Comparison of ENCODE assay signal across 9 cellular contexts in the genomic region with DNA sequence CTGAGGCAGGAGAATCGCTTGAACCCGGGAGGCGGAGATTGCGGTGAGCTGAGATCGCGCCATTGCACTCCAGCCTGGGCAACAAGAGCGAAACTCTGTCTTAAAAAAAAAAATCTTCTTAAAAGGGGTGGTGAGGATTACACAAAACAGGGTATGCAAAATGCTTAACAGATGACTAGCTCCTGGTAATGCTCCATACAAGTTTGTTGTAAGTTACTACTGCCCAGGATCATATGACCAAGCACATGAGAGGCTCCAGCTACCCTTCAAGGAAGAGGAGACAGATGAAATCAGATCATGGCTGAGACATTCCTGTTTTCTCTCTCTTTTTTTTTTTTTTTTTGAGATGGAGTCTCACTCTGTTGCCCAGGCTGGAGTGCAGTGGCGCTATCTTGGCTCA. TPM values are rescaled to one million over a fixed set of nuclear protein-coding genes. Genes with fewer than 3 reads are reported as not detected.
DNase-seq lines count a peak whose midpoint lies in the region; FAIRE-seq and TF ChIP-seq lines count a peak whose summit lies in the region.
"Not testable (repeated sequence)": the region's sequence is repeated elsewhere in the genome, so short reads cannot be mapped to it uniquely, and the experiment has no call there.
"Had no signal": no experiment of that assay in that cellular context is flagged by ENCODE, and none has a peak within 500 bp of the region (broad histone marks: within the 10 kb centered on the region; RNA-seq: fewer than 3 reads in every experiment).

No MANE protein-coding gene starts in this region.

- H3K27me3 Mint-ChIP-seq in IgD-negative memory B cell; astrocyte (ENCODE audit: low read depth, unreplicated experiment): not testable (repeated sequence)

- H3K9ac ChIP-seq in astrocyte (ENCODE audit: low read length), result not testable (repeated sequence)

- not testable (repeated sequence) for H4K20me1 ChIP-seq in astrocyte (ENCODE audit: insufficient read depth, low read length)

- intact Hi-C loops in spleen (cut with DNase I; ENCODE audit: low total_unique reads), result loop anchor here (5.0 kb wide), 1 partner anchor 145 kb away; no protein-coding TSS in a partner anchor

- H3K4me1 Mint-ChIP-seq in IgD-negative memory B cell, result peaks cover 16 to 26% (median 25%) of the 10 kb centered on the region in 3 donors
- H3K4me1 Mint-ChIP-seq in astrocyte (ENCODE audit: low read depth, unreplicated experiment), result not testable (repeated sequence)

- H3K4me3 Mint-ChIP-seq in IgD-negative memory B cell (peak overlapping the region in 3 of 4 donors; percentile 86 to 92 (median 92)), astrocyte (ENCODE audit: unreplicated experiment) (peak overlapping the region; percentile 60)

- H3K36me3 ChIP-seq in SJCRH30; astrocyte (ENCODE audit: insufficient read depth, low read length): not testable (repeated sequence)
- peaks cover 0 to 15% (median 9%) of the 10 kb centered on the region in 6 donors for H3K36me3 ChIP-seq in spleen

- not testable (repeated sequence) for H2AFZ ChIP-seq in astrocyte (ENCODE audit: low read depth, low read length)

- WGBS in spleen, 5 donors, result 80 to 97% (median 85%) methylated on average over 8 of the region's 8 CpGs

- not testable (repeated sequence) for H3K9me3 ChIP-seq in SJCRH30 (replicated peaks); astrocyte (ENCODE audit: insufficient read depth, low read depth, low read length); spleen

- peaks cover 22% of the 10 kb centered on the region for H3K79me2 ChIP-seq in astrocyte (ENCODE audit: insufficient read depth, low read length)

- H3K36me3 Mint-ChIP-seq in IgD-negative memory B cell; astrocyte (ENCODE audit: low read depth, unreplicated experiment): not testable (repeated sequence)

- TF ChIP-seq CTCF in astrocyte (IDR thresholded peaks at IDR 0.05; ENCODE audit: insufficient read depth, low read depth, low read length); spleen (IDR thresholded peaks at IDR 0.05 in 8 of 11, conservative IDR thresholded peaks at IDR 0.05 in 3 of 11): not testable (repeated sequence)

- not testable (repeated sequence) for TF ChIP-seq POLR2A in spleen (IDR thresholded peaks at IDR 0.05)

- H3K27ac ChIP-seq in SJCRH30 (peak overlapping the region; percentile 99), spleen (peak overlapping the region in 6 of 8 donors; percentile 84 to 96 (median 91))
- H3K27ac ChIP-seq in astrocyte (ENCODE audit: low read depth, low read length), result not testable (repeated sequence)

- H3K27ac Mint-ChIP-seq in IgD-negative memory B cell (peak overlapping the region; percentile 96 to 99 (median 97)), astrocyte (ENCODE audit: unreplicated experiment) (peak overlapping the region; percentile 89)

- not testable (repeated sequence) for FAIRE-seq in astrocyte (lab: Jason Lieb, UNC)

- H3K4me1 ChIP-seq in SJCRH30 (peaks cover 14% of the 10 kb centered on the region), astrocyte (ENCODE audit: insufficient read depth, low read length) (peaks cover 20% of the 10 kb centered on the region), spleen (peaks cover 38 to 88% (median 75%) of the 10 kb centered on the region in 6 donors)

- peak; percentile 63 for DNase-seq in AG08395 (ENCODE audit: low spot score)
- DNase-seq in EH (ENCODE audit: low read depth), result peak; percentile 57
- DNase-seq in SJCRH30, spleen: not testable (repeated sequence)
- DNase-seq in astrocyte (ENCODE audit: low read depth), result peak; percentile 52
- peak; percentile 50 for DNase-seq in fibroblast of the conjunctiva (ENCODE audit: low read depth)
- peak; percentile 47 for DNase-seq in myocyte (ENCODE audit: low read depth)

- not testable (repeated sequence) for H3K4me2 ChIP-seq in astrocyte (ENCODE audit: low read length)

- not testable (repeated sequence) for H3K27me3 ChIP-seq in SJCRH30; astrocyte (ENCODE audit: insufficient read depth, low read length); spleen (replicated peaks in 1 of 7)

- H3K9me3 Mint-ChIP-seq in IgD-negative memory B cell; astrocyte (ENCODE audit: unreplicated experiment): not testable (repeated sequence)

- H3K4me3 ChIP-seq in SJCRH30; astrocyte (ENCODE audit: insufficient read depth, low read depth, low read length); spleen: not testable (repeated sequence)

RNA-seq across cellular contexts. Expression of a gene that starts 2.5 kb away (rescaled TPM):
- polyA plus RNA-seq in IgD-negative memory B cell, result 21.6 TPM
- 8.7 and 10.9 TPM in 2 replicates for total RNA-seq in SJCRH30 (2014; rRNA removed; shearing (Covaris generic))
- total RNA-seq in astrocyte, result 12.3 and 13.9 TPM in 2 replicates
- 76.0 and 76.8 TPM in 2 replicates for total RNA-seq in myocyte
- 30.0 TPM for polyA plus RNA-seq in myocyte (2012)
- 10 to 100 TPM; 38.2 to 74.7 (median 54.7) TPM for total RNA-seq in spleen
- polyA plus RNA-seq in spleen, result 10 to 100 TPM; 16.2 to 41.3 (median 29.3) TPM

RNA-seq across cellular contexts. Expression of a gene that starts 11.8 kb away (rescaled TPM):
- polyA plus RNA-seq in IgD-negative memory B cell (not detected), spleen (under 1 TPM; 0.26 to 0.67 (median 0.28) TPM)
- 1.2 and 1.3 TPM in 2 replicates for total RNA-seq in SJCRH30 (2014; rRNA removed; shearing (Covaris generic))
- total RNA-seq in astrocyte (5.9 and 6.0 TPM in 2 replicates), myocyte (1.7 and 1.8 TPM in 2 replicates), spleen (1 to 10 TPM; 1.7 to 5.4 (median 3.1) TPM)
- 10.2 TPM for polyA plus RNA-seq in myocyte (2012)

RNA-seq across cellular contexts. Expression of a gene that starts 20.6 kb away (rescaled TPM):
- polyA plus RNA-seq in IgD-negative memory B cell, result 1.2 TPM
- not detected in 2 replicates for total RNA-seq in SJCRH30 (2014; rRNA removed; shearing (Covaris generic))
- total RNA-seq in astrocyte, result 0.11 and 0.29 TPM in 2 replicates
- 0.67 and 2.0 TPM in 2 replicates for total RNA-seq in myocyte
- polyA plus RNA-seq in myocyte (2012), result 1.1 TPM
- total RNA-seq in spleen, result 1 to 10 TPM; 1.6 to 7.9 (median 5.0) TPM
- polyA plus RNA-seq in spleen, result 1 to 10 TPM; 3.5 to 7.0 (median 4.9) TPM
- total RNA-seq: glomerular endothelial cell had no signal

RNA-seq across cellular contexts. Expression of a gene that starts 37.4 kb away (rescaled TPM):
- 156 TPM for polyA plus RNA-seq in IgD-negative memory B cell
- total RNA-seq in SJCRH30 (2014; rRNA removed; shearing (Covaris generic)), result 144 and 145 TPM in 2 replicates
- total RNA-seq in astrocyte, result 202 TPM in 2 replicates
- 86.1 and 89.3 TPM in 2 replicates for total RNA-seq in myocyte
- polyA plus RNA-seq in myocyte (2012), result 147 TPM
- 100 to 1,000 TPM; 210 to 320 (median 268) TPM for total RNA-seq in spleen
- polyA plus RNA-seq in spleen, result 10 to 100 TPM; 67.2 to 91.8 (median 74.8) TPM

RNA-seq across cellular contexts. Expression of a gene that starts 39.8 kb away (rescaled TPM):
- 8.3 TPM for polyA plus RNA-seq in IgD-negative memory B cell
- 182 TPM in 2 replicates for total RNA-seq in SJCRH30 (2014; rRNA removed; shearing (Covaris generic))
- 26.6 and 43.8 TPM in 2 replicates for total RNA-seq in astrocyte
- total RNA-seq in myocyte, result 5,512 and 6,691 TPM in 2 replicates
- 567 TPM for polyA plus RNA-seq in myocyte (2012)
- total RNA-seq in spleen, result 100 to 1,000 TPM in 5 of 7 donors, 10 to 100 TPM in 2; 79.8 to 361 (median 192) TPM
- polyA plus RNA-seq in spleen, result 100 to 1,000 TPM in 1 of 3 donors, 10 to 100 TPM in 2; 53.5 to 132 (median 99.5) TPM
